ENCODE assay signal across 9 cellular contexts in genomic region chr5:138789771-138790242, GRCh38. TPM values are rescaled to one million over a fixed set of nuclear protein-coding genes. Genes with fewer than 3 reads are reported as not detected.
DNase-seq lines count a peak whose midpoint lies in the region; ATAC-seq and TF ChIP-seq lines count a peak whose summit lies in the region.
"Had no signal": no experiment of that assay in that cellular context is flagged by ENCODE, and none has a peak within 500 bp of the region (broad histone marks: within the 10 kb centered on the region; RNA-seq: fewer than 3 reads in every experiment).

No MANE protein-coding gene starts in this region.

- H3K4me1 Mint-ChIP-seq in CD4-positive, alpha-beta memory T cell, result peaks cover 12 to 19% (median 16%) of the 10 kb centered on the region in 4 donors

- no peak overlapping the region for H3K4me3 ChIP-seq in CD4-positive, alpha-beta memory T cell (ENCODE audit: low read length in 2 of 2)
- H3K4me3 ChIP-seq in OCI-LY1 (ENCODE audit: low read depth, low read length, poor library complexity, severe bottlenecking) (no peak overlapping the region), osteoblast (ENCODE audit: insufficient read depth, low read length) (no peak overlapping the region)
- H3K4me3 ChIP-seq: SJSA1 had no signal

- no peaks in the 10 kb centered on the region for H4K20me1 ChIP-seq in OCI-LY1 (ENCODE audit: insufficient read depth, low read length)
- H4K20me1 ChIP-seq in osteoblast (ENCODE audit: insufficient read depth, low read length), result peaks cover 44% of the 10 kb centered on the region

- CTCF ChIA-PET in CD4-positive, alpha-beta memory T cell (lab: Charles Lee; ENCODE audit: partially characterized antibody), result interaction anchor here (0.8 to 2.6 kb wide), 17 partner anchors 8 to 473 kb away, joined by 3 to 15 read pairs (median 5); partner anchors contain the start of gene CTNNA1

- no peaks in the 10 kb centered on the region for H3K79me2 ChIP-seq in OCI-LY1 (ENCODE audit: insufficient read depth, low read length)
- H3K79me2 ChIP-seq in osteoblast (ENCODE audit: insufficient read depth, low read length), result peaks cover 96% of the 10 kb centered on the region

- no peak overlapping the region for H3K27ac ChIP-seq in CD4-positive, alpha-beta memory T cell (ENCODE audit: low read depth, low read length)
- H3K27ac ChIP-seq in OCI-LY1 (ENCODE audit: low read depth, low read length, poor library complexity, severe bottlenecking) (no peak overlapping the region), osteoblast (ENCODE audit: low read depth, low read length) (no peak overlapping the region)
- H3K27ac ChIP-seq: SJSA1 had no signal

- no peak overlapping the region for H3K4me3 Mint-ChIP-seq in CD4-positive, alpha-beta memory T cell

- POLR2A ChIA-PET in CD4-positive, alpha-beta memory T cell (lab: Charles Lee; ENCODE audit: partially characterized antibody), result interaction anchor here (0.6 to 1.0 kb wide), 2 partner anchors 482 to 1326 kb away, joined by 3 to 4 read pairs; no protein-coding TSS in a partner anchor

- peaks cover 0 to 9% of the 10 kb centered on the region in 2 donors for H3K36me3 Mint-ChIP-seq in CD4-positive, alpha-beta memory T cell

- H3K9me3 Mint-ChIP-seq in CD4-positive, alpha-beta memory T cell, result no peaks in the 10 kb centered on the region

- no peaks in the 10 kb centered on the region for H3K9me3 ChIP-seq in CD4-positive, alpha-beta memory T cell (ENCODE audit: control insufficient read depth in 1 of 2, low read length in 2 of 2)
- H3K9me3 ChIP-seq in OCI-LY1 (ENCODE audit: low read length), result no peaks in the 10 kb centered on the region
- no peaks in the 10 kb centered on the region for H3K9me3 ChIP-seq in osteoblast (ENCODE audit: low read depth, low read length)
- H3K9me3 ChIP-seq: SJSA1 had no signal

- H3K27me3 ChIP-seq in CD4-positive, alpha-beta memory T cell (ENCODE audit: insufficient read depth, low read length), result no peaks in the 10 kb centered on the region
- no peaks in the 10 kb centered on the region for H3K27me3 ChIP-seq in OCI-LY1 (ENCODE audit: insufficient read depth, low read length)
- H3K27me3 ChIP-seq in osteoblast (ENCODE audit: insufficient read depth, low read length), result no peaks in the 10 kb centered on the region
- H3K27me3 ChIP-seq: SJSA1 had no signal

- no peak overlapping the region for H3K27ac Mint-ChIP-seq in CD4-positive, alpha-beta memory T cell

- H3K4me2 ChIP-seq in OCI-LY1 (ENCODE audit: low read length) (no peak overlapping the region), osteoblast (ENCODE audit: insufficient read depth, low read length) (no peak overlapping the region)

- H3K36me3 ChIP-seq in CD4-positive, alpha-beta memory T cell (ENCODE audit: insufficient read depth, low read length), result no peaks in the 10 kb centered on the region
- H3K36me3 ChIP-seq in OCI-LY1 (ENCODE audit: insufficient read depth, low read length) (no peaks in the 10 kb centered on the region), osteoblast (ENCODE audit: insufficient read depth, low read length) (peaks cover 9% of the 10 kb centered on the region)

- peaks cover 2 to 5% of the 10 kb centered on the region in 2 donors for H3K27me3 Mint-ChIP-seq in CD4-positive, alpha-beta memory T cell

- TF ChIP-seq CTCF in OCI-LY1 (IDR thresholded peaks at IDR 0.05; ENCODE audit: low read length), result peak; percentile 70
- TF ChIP-seq CTCF in osteoblast (IDR thresholded peaks at IDR 0.05; ENCODE audit: extremely low read depth, low read depth, low read length), result peak; percentile 63

- intact Hi-C loops in CD4-positive, alpha-beta memory T cell (cut with micrococcal nuclease), result no loop called here

- peak in 4 of 5 donors; percentile 7 to 26 (median 13) for DNase-seq in CD4-positive, alpha-beta memory T cell
- DNase-seq in osteoblast (ENCODE audit: insufficient read length, low spot score, missing footprints) (peak; percentile 83), mesenteric fat pad (ENCODE audit: low spot score) (no peak)

- H3K4me1 ChIP-seq in CD4-positive, alpha-beta memory T cell (ENCODE audit: insufficient read depth, low read length), result peaks cover 8% of the 10 kb centered on the region
- H3K4me1 ChIP-seq in OCI-LY1 (ENCODE audit: insufficient read depth, low read length, severe bottlenecking) (no peaks in the 10 kb centered on the region), osteoblast (ENCODE audit: insufficient read depth, low read length) (peaks cover 28% of the 10 kb centered on the region)
- H3K4me1 ChIP-seq: SJSA1 had no signal

- no peak overlapping the region for H3K9ac ChIP-seq in OCI-LY1 (ENCODE audit: low read length)

- no peaks in the 10 kb centered on the region for H3F3A ChIP-seq in OCI-LY1 (ENCODE audit: insufficient read depth, low read length)

- no peak overlapping the region for H2AFZ ChIP-seq in OCI-LY1 (ENCODE audit: low read length)
- no peak overlapping the region for H2AFZ ChIP-seq in osteoblast (ENCODE audit: low read length)

- H3K9me2 ChIP-seq in OCI-LY1 (ENCODE audit: low read depth, low read length), result no peaks in the 10 kb centered on the region

- ATAC-seq in GM19351 (IDR thresholded peaks at IDR 0.05; ENCODE audit: unreplicated experiment), result peak; percentile 43
- ATAC-seq in esophagus mucosa, result peak; percentile 39
- ATAC-seq in GM18868 (IDR thresholded peaks at IDR 0.05; ENCODE audit: unreplicated experiment), result no peak
- no peak for ATAC-seq in HG03378 (IDR thresholded peaks at IDR 0.05; ENCODE audit: unreplicated experiment)

RNA-seq across cellular contexts. Expression of gene CTNNA1, which starts 36.6 kb away (rescaled TPM):
- 10 to 100 TPM; 22.7 to 26.1 TPM for total RNA-seq in CD4-positive, alpha-beta memory T cell
- 10 to 100 TPM; 10.1 to 12.2 TPM for polyA plus RNA-seq in CD4-positive, alpha-beta memory T cell
- total RNA-seq in esophagus mucosa (332 TPM), osteoblast (432 and 448 TPM in 2 replicates), mesenteric fat pad (355 TPM)

Comparison
In these comparisons a context has a peak if more than half of its experiments do, and no peak if none do; other contexts are left out.
1. ATAC-seq: peak in GM19351 (single experiment) and esophagus mucosa (single experiment); none in GM18868 (single experiment) and HG03378 (single experiment).
2. RNA of gene CTNNA1, which starts 36.6 kb away (total RNA-seq): 432 to 448 TPM in osteoblast, 355 TPM in mesenteric fat pad (single experiment) and 332 TPM in esophagus mucosa (single experiment); 22.7 to 26.1 TPM in CD4-positive, alpha-beta memory T cell; every median in the first group is over 10 times any median in the second.